Comparison of ENCODE assay signal across 13 cellular contexts in the genomic region with DNA sequence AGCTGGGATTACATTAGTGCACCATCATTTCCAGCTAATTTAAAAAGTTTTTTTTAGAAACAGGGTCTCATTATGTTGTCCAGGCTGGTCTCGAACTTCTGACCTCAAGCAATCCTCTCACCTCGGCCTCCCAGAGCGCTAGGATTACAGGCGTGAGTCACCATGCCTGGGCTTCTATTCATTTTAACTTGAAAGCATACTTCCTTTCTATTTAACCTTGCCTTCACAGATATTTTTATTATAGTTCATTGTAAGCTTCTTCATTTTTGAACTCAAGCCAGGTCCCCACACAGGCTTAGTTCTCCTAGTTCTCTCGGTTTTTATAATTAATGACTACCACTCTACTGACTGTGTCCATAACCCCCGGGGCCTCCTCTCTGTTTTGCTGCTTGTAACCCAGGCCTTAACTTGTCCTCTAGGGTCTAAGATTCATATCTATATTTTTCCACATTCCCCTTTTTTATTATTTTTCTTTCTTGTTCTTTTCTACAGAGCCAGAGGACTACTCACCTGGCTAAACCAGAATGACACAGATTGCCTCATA.
"Had no signal": no experiment of that assay in that cellular context is flagged by ENCODE, and none has a peak within 500 bp of the region (broad histone marks: within the 10 kb centered on the region; RNA-seq: fewer than 3 reads in every experiment).

No MANE protein-coding gene starts in this region.

- H3K9me3 ChIP-seq: colonic mucosa, testis had no signal

- H3K36me3 ChIP-seq: cardiac muscle cell, colonic mucosa had no signal

- H3K27ac Mint-ChIP-seq: activated naive CD4-positive, alpha-beta T cell treated with anti-CD3 and anti-CD28 coated beads, Interleukin-2, amount 50 U/mL, for 24 hours; stimulated activated naive CD8-positive, alpha-beta T cell treated with anti-CD3 and anti-CD28 coated beads, Interleukin-15, Interleukin-2, amounts not matched to agents 100 ng/mL and 50 ng/mL, for 24 hours; T-helper 2 cell treated with Interferon-gamma antibody and Interleukin-4, amounts not matched to agents 5 μg/mL and 100 μg/mL, for 36 hours had no signal

- H3K27ac ChIP-seq: cardiac muscle cell, colonic mucosa, testis had no signal

- H3K9me3 Mint-ChIP-seq: activated naive CD4-positive, alpha-beta T cell treated with anti-CD3 and anti-CD28 coated beads, Interleukin-2, amount 50 U/mL, for 24 hours; stimulated activated naive CD8-positive, alpha-beta T cell treated with anti-CD3 and anti-CD28 coated beads, Interleukin-15, Interleukin-2, amounts not matched to agents 100 ng/mL and 50 ng/mL, for 24 hours; T-helper 2 cell treated with Interferon-gamma antibody and Interleukin-4, amounts not matched to agents 5 μg/mL and 100 μg/mL, for 36 hours had no signal

- H3K4me1 Mint-ChIP-seq: activated naive CD4-positive, alpha-beta T cell treated with anti-CD3 and anti-CD28 coated beads, Interleukin-2, amount 50 U/mL, for 24 hours had no signal

- H3K27me3 ChIP-seq: cardiac muscle cell, colonic mucosa, testis had no signal

- H3K4me3 ChIP-seq: cardiac muscle cell, colonic mucosa, testis had no signal

- H3K27me3 Mint-ChIP-seq: activated naive CD4-positive, alpha-beta T cell treated with anti-CD3 and anti-CD28 coated beads, Interleukin-2, amount 50 U/mL, for 24 hours; stimulated activated naive CD8-positive, alpha-beta T cell treated with anti-CD3 and anti-CD28 coated beads, Interleukin-15, Interleukin-2, amounts not matched to agents 100 ng/mL and 50 ng/mL, for 24 hours had no signal

- ATAC-seq: left colon had no signal

- H3K4me3 Mint-ChIP-seq: activated naive CD4-positive, alpha-beta T cell treated with anti-CD3 and anti-CD28 coated beads, Interleukin-2, amount 50 U/mL, for 24 hours; stimulated activated naive CD8-positive, alpha-beta T cell treated with anti-CD3 and anti-CD28 coated beads, Interleukin-15, Interleukin-2, amounts not matched to agents 100 ng/mL and 50 ng/mL, for 24 hours; T-helper 2 cell treated with Interferon-gamma antibody and Interleukin-4, amounts not matched to agents 5 μg/mL and 100 μg/mL, for 36 hours had no signal

- H3K4me1 ChIP-seq: colonic mucosa, testis had no signal

- DNase-seq: activated effector memory CD4-positive, alpha-beta T cell treated with Interleukin-2 at 50 U/mL for 16 hours; amygdala; colonic mucosa; effector CD4-positive, alpha-beta T cell; left colon; mesenchymal stem cell; stimulated activated CD4-positive, alpha-beta T cell treated with anti-CD3 and anti-CD28 coated beads, Interleukin-4, amount 100 ng/mL, for 1 hour; stimulated activated CD8-positive, alpha-beta memory T cell treated with anti-CD3 and anti-CD28 coated beads, Interleukin-4, amount 100 ng/mL, for 48 hours; testis had no signal
